In the genomic region with DNA sequence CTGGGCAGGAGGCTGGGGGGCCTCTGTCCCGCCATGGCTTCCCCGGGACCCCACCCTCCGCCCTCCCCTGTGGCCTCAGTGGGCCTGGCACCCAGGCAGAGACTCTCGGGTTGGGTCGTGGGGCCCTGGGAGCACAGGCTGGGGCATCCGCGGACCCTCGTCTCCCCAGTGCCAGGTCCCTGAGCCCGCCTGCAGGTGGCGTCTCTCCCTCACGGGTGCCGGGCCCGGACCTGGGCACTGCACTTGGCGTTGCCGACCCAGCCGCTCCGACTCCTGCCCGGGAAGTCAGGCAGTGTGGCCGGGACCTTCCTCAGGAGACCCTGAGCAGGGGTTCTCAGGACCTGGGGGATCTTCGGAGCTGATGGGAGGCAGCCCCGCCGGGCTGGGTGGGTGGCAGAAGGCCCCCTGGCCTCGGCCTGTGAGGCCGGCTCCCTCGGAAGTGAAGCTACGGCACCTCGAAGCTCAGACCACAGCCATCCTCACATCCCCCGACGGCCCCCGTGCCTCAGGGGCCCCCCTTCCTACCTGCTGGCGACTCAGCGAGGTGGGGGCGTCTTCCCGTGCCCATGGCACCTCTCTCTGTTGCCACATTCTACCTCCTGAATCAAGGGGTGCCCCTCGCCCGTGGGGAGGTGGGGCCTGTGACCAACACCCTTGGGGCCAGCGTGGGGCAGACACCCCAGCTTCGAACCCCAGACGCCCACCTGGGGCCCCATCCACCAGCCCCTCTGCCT, we compare ENCODE assay signal across 8 cellular contexts. TPM values are rescaled to one million over a fixed set of nuclear protein-coding genes. Genes with fewer than 3 reads are reported as not detected.
DNase-seq lines count a peak whose midpoint lies in the region; ATAC-seq and TF ChIP-seq lines count a peak whose summit lies in the region.

No MANE protein-coding gene starts in this region.

- H3K27me3 ChIP-seq in ascending aorta, result no peaks in the 10 kb centered on the region

- H3K4me3 ChIP-seq in AG04449 (ENCODE audit: low read depth, low read length) (peak overlapping the region; percentile 37), ascending aorta (peak overlapping the region; percentile 29 to 46)

- TF ChIP-seq CTCF in AG04449 (IDR thresholded peaks at IDR 0.05; ENCODE audit: insufficient read depth, low read length, missing control alignments), result peak; percentile 98
- TF ChIP-seq CTCF in GM13976 (IDR thresholded peaks at IDR 0.05; ENCODE audit: borderline replicate concordance, control extremely low read depth, extremely low read depth, insufficient read depth, missing control alignments), result peak; percentile 91
- TF ChIP-seq CTCF in LNCAP (IDR thresholded peaks at IDR 0.05), result peak; percentile 93
- TF ChIP-seq CTCF in ascending aorta (IDR thresholded peaks at IDR 0.05), result peak; percentile 71 to 90 (median 79)

- POLR2A ChIA-PET in AG04449 (lab: Yijun Ruan, JAX), result interaction anchor here (1.0 kb wide), 1 partner anchor 168 kb away, joined by 3 read pairs; no protein-coding TSS in a partner anchor

- no peaks in the 10 kb centered on the region for H3K9me3 ChIP-seq in ascending aorta

- no peak overlapping the region for H3K4me3 Mint-ChIP-seq in T-helper 2 cell treated with Interferon-gamma antibody and Interleukin-4, amounts not matched to agents 5 μg/mL and 100 μg/mL, for 36 hours

- no peak overlapping the region for H3K27ac Mint-ChIP-seq in T-helper 2 cell treated with Interferon-gamma antibody and Interleukin-4, amounts not matched to agents 5 μg/mL and 100 μg/mL, for 36 hours

- H3K4me1 ChIP-seq in ascending aorta, result no peaks in the 10 kb centered on the region

- DNase-seq in AG04449 (ENCODE audit: low read depth, low spot score), result no peak
- peak; percentile 94 for DNase-seq in GM13976 (ENCODE audit: low spot score)
- peak; percentile 78 for DNase-seq in T-helper 2 cell treated with Interferon-gamma antibody and Interleukin-4, amounts not matched to agents 5 μg/mL and 100 μg/mL, for 36 hours (ENCODE audit: low spot score)
- peak in 1 of 2 donors; percentile 79 for DNase-seq in ascending aorta (ENCODE audit: low spot score in 2 of 2)
- peak; percentile 95 for DNase-seq in hepatic stellate cell (ENCODE audit: low spot score)
- DNase-seq in sciatic nerve (ENCODE audit: low spot score), result peak; percentile 92
- no peak for DNase-seq in DMS114 treated with DMSO at 0.1 percent for 48 hours (lab: John Stamatoyannopoulos, UW; ENCODE audit: unreplicated experiment)

- H3K36me3 ChIP-seq in ascending aorta, result no peaks in the 10 kb centered on the region

- no peaks in the 10 kb centered on the region for H3K36me3 Mint-ChIP-seq in T-helper 2 cell treated with Interferon-gamma antibody and Interleukin-4, amounts not matched to agents 5 μg/mL and 100 μg/mL, for 36 hours (ENCODE audit: low read depth)

- peak; percentile 93 for ATAC-seq in sciatic nerve

- no peak overlapping the region for H3K27ac ChIP-seq in ascending aorta

- in situ Hi-C loops in GM13976 (cut with MboI; ENCODE audit: low sequenced_read_pairs, unreplicated experiment), result no loop called here

- CTCF ChIA-PET in AG04449 (lab: Yijun Ruan, JAX), result interaction anchor here (0.6 to 5.3 kb wide), 57 partner anchors 8 to 421 kb away, joined by 3 to 60 read pairs (median 5); no protein-coding TSS in a partner anchor

- intact Hi-C loops in ascending aorta (cut with DNase I) (no loop called here), sciatic nerve (cut with DNase I) (loop anchor here (5.0 kb wide), 1 partner anchor 170 kb away; no protein-coding TSS in a partner anchor)

- H3K4me1 Mint-ChIP-seq in T-helper 2 cell treated with Interferon-gamma antibody and Interleukin-4, amounts not matched to agents 5 μg/mL and 100 μg/mL, for 36 hours (ENCODE audit: low read depth), result no peaks in the 10 kb centered on the region

- peaks cover 8% of the 10 kb centered on the region for H3K27me3 Mint-ChIP-seq in T-helper 2 cell treated with Interferon-gamma antibody and Interleukin-4, amounts not matched to agents 5 μg/mL and 100 μg/mL, for 36 hours (ENCODE audit: low read depth)

- H3K9me3 Mint-ChIP-seq in T-helper 2 cell treated with Interferon-gamma antibody and Interleukin-4, amounts not matched to agents 5 μg/mL and 100 μg/mL, for 36 hours, result peaks cover 8% of the 10 kb centered on the region

RNA-seq across cellular contexts. Expression of a gene that starts 6.4 kb away (rescaled TPM):
- total RNA-seq in ascending aorta, result 23.7 TPM
- 12.0 TPM for total RNA-seq in sciatic nerve

RNA-seq across cellular contexts. Expression of a gene that starts 48.1 kb away (rescaled TPM):
- total RNA-seq in ascending aorta, result not detected
- total RNA-seq in sciatic nerve, result not detected

RNA-seq across cellular contexts. Expression of a gene that starts 51.4 kb away (rescaled TPM):
- total RNA-seq in ascending aorta (not detected), sciatic nerve (0.71 TPM)

Comparison
In these comparisons a context has a peak if more than half of its experiments do, and no peak if none do; other contexts are left out.
1. DNase-seq: peak in GM13976 (single experiment), T-helper 2 cell treated with Interferon-gamma antibody and Interleukin-4, amounts not matched to agents 5 μg/mL and 100 μg/mL, for 36 hours (single experiment), hepatic stellate cell (single experiment) and sciatic nerve (single experiment); none in AG04449 (single experiment) and DMS114 treated with DMSO at 0.1 percent for 48 hours (single experiment).
2. Peak in every context shown above with its lines, with median percentiles within 50 percentile points of each other: CTCF ChIP-seq.